9 cellular contexts compared by ENCODE assay signal in genomic region chr2:68643874-68644485, GRCh38. TPM values are rescaled to one million over a fixed set of nuclear protein-coding genes. Genes with fewer than 3 reads are reported as not detected.
DNase-seq lines count a peak whose midpoint lies in the region; ATAC-seq and TF ChIP-seq lines count a peak whose summit lies in the region.
"Had no signal": no experiment of that assay in that cellular context is flagged by ENCODE, and none has a peak within 500 bp of the region (broad histone marks: within the 10 kb centered on the region; RNA-seq: fewer than 3 reads in every experiment).

No MANE protein-coding gene starts in this region.

- CTCF ChIA-PET in WTC11 (lab: Charles Lee), result interaction anchor here (0.9 to 4.2 kb wide), 8 partner anchors 19 to 299 kb away, joined by 3 to 26 read pairs (median 4); no protein-coding TSS in a partner anchor

- no peak overlapping the region for H3K18ac ChIP-seq in H9 (ENCODE audit: insufficient read length, low read depth, low read length)

- no peak overlapping the region for H2BK120ac ChIP-seq in H9 (ENCODE audit: low read depth, low read length, poor library complexity, severe bottlenecking)

- no peak overlapping the region for H2AFZ ChIP-seq in H9 (ENCODE audit: low read length)

- H3K27me3 Mint-ChIP-seq in H9 (ENCODE audit: low read depth), result peaks cover 48% of the 10 kb centered on the region
- H3K27me3 Mint-ChIP-seq in WTC11 (ENCODE audit: low read depth), result peaks cover 45% of the 10 kb centered on the region
- peaks cover 4% of the 10 kb centered on the region for H3K27me3 Mint-ChIP-seq in glutamatergic neuron (ENCODE audit: unreplicated experiment)

- no peak overlapping the region for H3K27ac Mint-ChIP-seq in H9
- no peak overlapping the region for H3K27ac Mint-ChIP-seq in WTC11
- peak overlapping the region; percentile 33 for H3K27ac Mint-ChIP-seq in glutamatergic neuron (ENCODE audit: unreplicated experiment)

- H3K9me3 ChIP-seq in H9 (ENCODE audit: control insufficient read depth, low read depth, low read length), result no peaks in the 10 kb centered on the region

- no peak overlapping the region for H2AK5ac ChIP-seq in H9 (ENCODE audit: insufficient read length, low read length)

- in situ Hi-C loops in ACHN (cut with HindIII; ENCODE audit: low pct_ligation_motif_present, low pct_unique_long_range_greater_than_20kb, low sequenced_read_pairs), result no loop called here

- H3K4me3 Mint-ChIP-seq in H9, result peak overlapping the region; percentile 75 to 83
- peak overlapping the region; percentile 73 for H3K4me3 Mint-ChIP-seq in WTC11
- H3K4me3 Mint-ChIP-seq in glutamatergic neuron (ENCODE audit: unreplicated experiment), result peak overlapping the region; percentile 74

- WGBS in H9 (ENCODE audit: extremely low coverage, insufficient read length, low lambda C conversion rate), result no CpG with 5 or more reads among the region's 17 CpGs

- peaks cover 5% of the 10 kb centered on the region; the same call in 1 of the 2 replicates for H3K27me3 ChIP-seq in H9 (ENCODE audit: insufficient read depth, low read length)

- H3K56ac ChIP-seq in H9 (ENCODE audit: insufficient read length, low read depth, low read length), result no peak overlapping the region

- H3K4ac ChIP-seq in H9 (ENCODE audit: low read depth, low read length), result no peak overlapping the region

- peaks cover 0 to 3% of the 10 kb centered on the region in 2 experiments; a peak in 3 of 5 replicates for H3K9me3 Mint-ChIP-seq in H9
- peaks cover 14% of the 10 kb centered on the region for H3K9me3 Mint-ChIP-seq in WTC11
- peaks cover 2% of the 10 kb centered on the region for H3K9me3 Mint-ChIP-seq in glutamatergic neuron (ENCODE audit: unreplicated experiment)

- no peak overlapping the region for H2BK12ac ChIP-seq in H9 (ENCODE audit: insufficient read length, low read depth, low read length)

- H3K14ac ChIP-seq in H9 (ENCODE audit: insufficient read depth, low read length), result 0 out of 2 replicates have a peak overlapping the region, but pooled peaks have one; percentile 41

- H3K9ac ChIP-seq in H9 (ENCODE audit: extremely low read depth, insufficient read length, low read length), result no peak overlapping the region

- no peak overlapping the region for H3T11ph ChIP-seq in H9 (ENCODE audit: low read length)

- POLR2A ChIA-PET in WTC11 (lab: Charles Lee), result interaction anchor here (1.2 to 1.3 kb wide), 2 partner anchors 10 to 177 kb away, joined by 4 to 7 read pairs; partner anchors contain the start of genes APLF and FBXO48

- 0 out of 2 replicates have a peak, but pooled peaks cover 3% of the 10 kb centered on the region for H3K4me1 ChIP-seq in H9 (ENCODE audit: insufficient read depth, low read length)

- H3K79me2 ChIP-seq in H9 (ENCODE audit: insufficient read depth, low read length), result no peaks in the 10 kb centered on the region

- no peak overlapping the region for H4K5ac ChIP-seq in H9 (ENCODE audit: insufficient read length, low read depth, low read length)

- peaks cover 12 to 14% of the 10 kb centered on the region in 2 experiments for H3K4me1 Mint-ChIP-seq in H9
- peaks cover 15% of the 10 kb centered on the region for H3K4me1 Mint-ChIP-seq in WTC11
- peaks cover 7% of the 10 kb centered on the region for H3K4me1 Mint-ChIP-seq in glutamatergic neuron (ENCODE audit: low read depth, unreplicated experiment)

- no peak overlapping the region for H2BK20ac ChIP-seq in H9 (ENCODE audit: low read depth, low read length, poor library complexity, severe bottlenecking)

- H3K23me2 ChIP-seq in H9 (ENCODE audit: insufficient read length, low read depth, low read length, poor library complexity, severe bottlenecking), result peaks cover 10% of the 10 kb centered on the region

- H2BK5ac ChIP-seq in H9 (ENCODE audit: insufficient read length, low read length), result no peak overlapping the region

- H3K27ac ChIP-seq in H9 (ENCODE audit: insufficient read length, low read depth, low read length), result no peak overlapping the region

- no peak overlapping the region for H4K8ac ChIP-seq in H9 (replicated peaks; ENCODE audit: insufficient read length, low read depth, low read length)

- TF ChIP-seq CTCF in H9 (conservative IDR thresholded peaks at IDR 0.05) (no peak), WTC11 (IDR thresholded peaks at IDR 0.05) (no peak), glutamatergic neuron (IDR thresholded peaks at IDR 0.05; ENCODE audit: partially characterized antibody, unreplicated experiment) (no peak)

- H4K91ac ChIP-seq in H9 (ENCODE audit: insufficient read length, low read depth, low read length), result no peak overlapping the region

- no peaks in the 10 kb centered on the region for H3K79me1 ChIP-seq in H9 (ENCODE audit: insufficient read depth, low read depth, low read length, poor library complexity, severe bottlenecking)

- ATAC-seq in WTC11 (no peak), HG02840 (IDR thresholded peaks at IDR 0.05; ENCODE audit: low FRiP score, unreplicated experiment) (no peak), GM19395 (IDR thresholded peaks at IDR 0.05; ENCODE audit: unreplicated experiment) (no peak)

- no peak overlapping the region for H3K23ac ChIP-seq in H9 (ENCODE audit: insufficient read length, low read depth, low read length)

- peak overlapping the region; percentile 67 for H3K4me2 ChIP-seq in H9 (ENCODE audit: insufficient read depth, insufficient read length, low read length)

- DNase-seq in H9 (no peak), WTC11 (ENCODE audit: low spot score) (no peak), glutamatergic neuron (no peak), retina (peak; percentile 21), NCI-H1092 (lab: John Stamatoyannopoulos, UW) (no peak), ACHN (no peak)
- DNase-seq: activated CD4-positive, alpha-beta T cell treated with anti-CD3 and anti-CD28 coated beads, Interleukin-2, amount 50 U/mL, for 1 hour had no signal

- no peaks in the 10 kb centered on the region for H4K20me1 ChIP-seq in H9 (ENCODE audit: control insufficient read depth, insufficient read depth, insufficient read length)

- H3K36me3 Mint-ChIP-seq in H9 (ENCODE audit: insufficient read depth in 1 of 3, low read depth in 3 of 3) (peaks cover 0 to 2% (median 0%) of the 10 kb centered on the region in 3 experiments; a peak in 2 of 7 replicates), WTC11 (peaks cover 11% of the 10 kb centered on the region), glutamatergic neuron (ENCODE audit: unreplicated experiment) (peaks cover 10% of the 10 kb centered on the region)

- no peak overlapping the region for H2BK15ac ChIP-seq in H9 (ENCODE audit: low read depth, low read length)

TF ChIP-seq in WTC11, 78 proteins besides CTCF, POLR2A, EP300 and RAD21 (continues in another document):
- TF ChIP-seq ESRRA (CRISPR knock-in tag; IDR thresholded peaks at IDR 0.05; ENCODE audit: borderline replicate concordance), result no peak
- TF ChIP-seq, protein P1, sequence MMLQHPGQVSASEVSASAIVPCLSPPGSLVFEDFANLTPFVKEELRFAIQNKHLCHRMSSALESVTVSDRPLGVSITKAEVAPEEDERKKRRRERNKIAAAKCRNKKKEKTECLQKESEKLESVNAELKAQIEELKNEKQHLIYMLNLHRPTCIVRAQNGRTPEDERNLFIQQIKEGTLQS (CRISPR knock-in tag; conservative IDR thresholded peaks at IDR 0.05), result no peak
- TF ChIP-seq ZNF671 (CRISPR knock-in tag; IDR thresholded peaks at IDR 0.05), result no peak
- TF ChIP-seq ZNF423 (CRISPR knock-in tag; IDR thresholded peaks at IDR 0.05), result no peak
- no peak for TF ChIP-seq ZNF232 (CRISPR knock-in tag; IDR thresholded peaks at IDR 0.05)
- TF ChIP-seq, protein P2, sequence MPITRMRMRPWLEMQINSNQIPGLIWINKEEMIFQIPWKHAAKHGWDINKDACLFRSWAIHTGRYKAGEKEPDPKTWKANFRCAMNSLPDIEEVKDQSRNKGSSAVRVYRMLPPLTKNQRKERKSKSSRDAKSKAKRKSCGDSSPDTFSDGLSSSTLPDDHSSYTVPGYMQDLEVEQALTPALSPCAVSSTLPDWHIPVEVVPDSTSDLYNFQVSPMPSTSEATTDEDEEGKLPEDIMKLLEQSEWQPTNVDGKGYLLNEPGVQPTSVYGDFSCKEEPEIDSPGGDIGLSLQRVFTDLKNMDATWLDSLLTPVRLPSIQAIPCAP (CRISPR knock-in tag; IDR thresholded peaks at IDR 0.05), result no peak
- TF ChIP-seq FOXP1 (CRISPR knock-in tag; IDR thresholded peaks at IDR 0.05; ENCODE audit: borderline replicate concordance), result no peak
- TF ChIP-seq, protein P3, sequence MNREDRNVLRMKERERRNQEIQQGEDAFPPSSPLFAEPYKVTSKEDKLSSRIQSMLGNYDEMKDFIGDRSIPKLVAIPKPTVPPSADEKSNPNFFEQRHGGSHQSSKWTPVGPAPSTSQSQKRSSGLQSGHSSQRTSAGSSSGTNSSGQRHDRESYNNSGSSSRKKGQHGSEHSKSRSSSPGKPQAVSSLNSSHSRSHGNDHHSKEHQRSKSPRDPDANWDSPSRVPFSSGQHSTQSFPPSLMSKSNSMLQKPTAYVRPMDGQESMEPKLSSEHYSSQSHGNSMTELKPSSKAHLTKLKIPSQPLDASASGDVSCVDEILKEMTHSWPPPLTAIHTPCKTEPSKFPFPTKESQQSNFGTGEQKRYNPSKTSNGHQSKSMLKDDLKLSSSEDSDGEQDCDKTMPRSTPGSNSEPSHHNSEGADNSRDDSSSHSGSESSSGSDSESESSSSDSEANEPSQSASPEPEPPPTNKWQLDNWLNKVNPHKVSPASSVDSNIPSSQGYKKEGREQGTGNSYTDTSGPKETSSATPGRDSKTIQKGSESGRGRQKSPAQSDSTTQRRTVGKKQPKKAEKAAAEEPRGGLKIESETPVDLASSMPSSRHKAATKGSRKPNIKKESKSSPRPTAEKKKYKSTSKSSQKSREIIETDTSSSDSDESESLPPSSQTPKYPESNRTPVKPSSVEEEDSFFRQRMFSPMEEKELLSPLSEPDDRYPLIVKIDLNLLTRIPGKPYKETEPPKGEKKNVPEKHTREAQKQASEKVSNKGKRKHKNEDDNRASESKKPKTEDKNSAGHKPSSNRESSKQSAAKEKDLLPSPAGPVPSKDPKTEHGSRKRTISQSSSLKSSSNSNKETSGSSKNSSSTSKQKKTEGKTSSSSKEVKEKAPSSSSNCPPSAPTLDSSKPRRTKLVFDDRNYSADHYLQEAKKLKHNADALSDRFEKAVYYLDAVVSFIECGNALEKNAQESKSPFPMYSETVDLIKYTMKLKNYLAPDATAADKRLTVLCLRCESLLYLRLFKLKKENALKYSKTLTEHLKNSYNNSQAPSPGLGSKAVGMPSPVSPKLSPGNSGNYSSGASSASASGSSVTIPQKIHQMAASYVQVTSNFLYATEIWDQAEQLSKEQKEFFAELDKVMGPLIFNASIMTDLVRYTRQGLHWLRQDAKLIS (CRISPR knock-in tag; IDR thresholded peaks at IDR 0.05; ENCODE audit: borderline replicate concordance), result no peak
- no peak for TF ChIP-seq NR1H2 (CRISPR knock-in tag; IDR thresholded peaks at IDR 0.05)

RNA-seq across cellular contexts. Expression of gene PROKR1, which starts 0.6 kb away (rescaled TPM):
- 1.5 TPM in 2 replicates for total RNA-seq in H9 (2021)
- 2.6 to 4.4 TPM (median 2.8 TPM) in 3 replicates for total RNA-seq in WTC11 (2021)
- total RNA-seq in glutamatergic neuron (ENCODE audit: unreplicated experiment), result 0.83 TPM
